ENCODE assay signal across 8 cellular contexts in genomic region chrX:129843459-129844306, GRCh38. TPM values are rescaled to one million over a fixed set of nuclear protein-coding genes. Genes with fewer than 3 reads are reported as not detected.
A peak's percentile ranks its signal among the peaks of the same experiment; 100 is the strongest.
DNase-seq lines count a peak whose midpoint lies in the region; ATAC-seq and TF ChIP-seq lines count a peak whose summit lies in the region.

Gene ZDHHC9, minus strand, starts transcription at chrX:129843886. Its CDS starts 1,941 bp downstream, at chrX:129841945.

- H3K36me3 ChIP-seq in osteoblast (ENCODE audit: insufficient read depth, low read length) (peaks cover 13% of the 10 kb centered on the region), testis (ENCODE audit: low read depth, missing control alignments) (no peaks in the 10 kb centered on the region)

- no peaks in the 10 kb centered on the region for H3K9me3 ChIP-seq in osteoblast (ENCODE audit: low read depth, low read length)
- no peaks in the 10 kb centered on the region for H3K9me3 ChIP-seq in testis

- H3K4me3 Mint-ChIP-seq in activated naive CD8-positive, alpha-beta T cell: peak within 1 kb of the TSS; percentile 94
- H3K4me3 Mint-ChIP-seq in glutamatergic neuron (ENCODE audit: unreplicated experiment): peak within 1 kb of the TSS; percentile 93

- H3K4me3 ChIP-seq in GM08714 (ENCODE audit: low read length): peak within 1 kb of the TSS; percentile 61
- H3K4me3 ChIP-seq in osteoblast (ENCODE audit: insufficient read depth, low read length): peak within 1 kb of the TSS; percentile 83
- H3K4me3 ChIP-seq in testis: peak within 1 kb of the TSS; percentile 64 to 73

- H3K4me2 ChIP-seq in osteoblast (ENCODE audit: insufficient read depth, low read length): peak within 1 kb of the TSS; percentile 84

- H3K4me1 Mint-ChIP-seq in activated naive CD8-positive, alpha-beta T cell (ENCODE audit: low read depth): peaks cover 41% of the 10 kb centered on the region
- peaks cover 17% of the 10 kb centered on the region for H3K4me1 Mint-ChIP-seq in glutamatergic neuron (ENCODE audit: low read depth, unreplicated experiment)

- intact Hi-C loops in testis (cut with DNase I; ENCODE audit: low total_unique reads): no loop called here

- peaks cover 3% of the 10 kb centered on the region for H3K4me1 ChIP-seq in osteoblast (ENCODE audit: insufficient read depth, low read length)
- H3K4me1 ChIP-seq in testis: no peaks in the 10 kb centered on the region

- peaks cover 12% of the 10 kb centered on the region for H4K20me1 ChIP-seq in osteoblast (ENCODE audit: insufficient read depth, low read length)

- peaks cover 9% of the 10 kb centered on the region for H3K27me3 ChIP-seq in osteoblast (ENCODE audit: insufficient read depth, low read length)
- no peaks in the 10 kb centered on the region for H3K27me3 ChIP-seq in testis

- DNase-seq in NCI-H1092 treated with DMSO at 0.1 percent for 48 hours (lab: John Stamatoyannopoulos, UW) (peak; percentile 95), glutamatergic neuron (peak; percentile 88), osteoblast (ENCODE audit: insufficient read length, low spot score, missing footprints) (peak; percentile 95), testis (peak; percentile 92)

- H3K79me2 ChIP-seq in osteoblast (ENCODE audit: insufficient read depth, low read length): peaks cover 30% of the 10 kb centered on the region

- ATAC-seq in HG02610 (IDR thresholded peaks at IDR 0.05; ENCODE audit: unreplicated experiment): peak; percentile 99
- ATAC-seq in SK-N-SH treated with all-trans-retinoic acid at 6 μM for 48 hours: peak; percentile 98

- H3K27ac ChIP-seq in osteoblast (ENCODE audit: low read depth, low read length) (peak within 1 kb of the TSS; percentile 61), testis (peak within 1 kb of the TSS; percentile 45 to 53)

- H3K27ac Mint-ChIP-seq in activated naive CD8-positive, alpha-beta T cell: peak within 1 kb of the TSS; percentile 82
- H3K27ac Mint-ChIP-seq in glutamatergic neuron (ENCODE audit: unreplicated experiment): peak within 1 kb of the TSS; percentile 79

- peak within 1 kb of the TSS; percentile 93 for H2AFZ ChIP-seq in osteoblast (ENCODE audit: low read length)

- H3K27me3 Mint-ChIP-seq in activated naive CD8-positive, alpha-beta T cell: no peaks in the 10 kb centered on the region
- H3K27me3 Mint-ChIP-seq in glutamatergic neuron (ENCODE audit: unreplicated experiment): no peaks in the 10 kb centered on the region

- no peaks in the 10 kb centered on the region for H3K9me3 Mint-ChIP-seq in activated naive CD8-positive, alpha-beta T cell (ENCODE audit: low read depth)
- peaks cover 7% of the 10 kb centered on the region for H3K9me3 Mint-ChIP-seq in glutamatergic neuron (ENCODE audit: unreplicated experiment)

- no peak for TF ChIP-seq POLR2A in testis (IDR thresholded peaks at IDR 0.05)

- TF ChIP-seq CTCF in glutamatergic neuron (IDR thresholded peaks at IDR 0.05; ENCODE audit: partially characterized antibody, unreplicated experiment) (peak; percentile 17), osteoblast (IDR thresholded peaks at IDR 0.05; ENCODE audit: extremely low read depth, low read depth, low read length) (no peak), testis (IDR thresholded peaks at IDR 0.05) (no peak)

- WGBS in testis, 2 donors: 0% methylated on average over 13 of the region's 72 CpGs; no CpG with 5 or more reads in 1 of the 2 donors

- H3K36me3 Mint-ChIP-seq in activated naive CD8-positive, alpha-beta T cell: no peaks in the 10 kb centered on the region
- no peaks in the 10 kb centered on the region for H3K36me3 Mint-ChIP-seq in glutamatergic neuron (ENCODE audit: unreplicated experiment)

TF ChIP-seq in SK-N-SH treated with all-trans-retinoic acid at 6 μM for 48 hours, 23 proteins besides CTCF, POLR2A, EP300 and RAD21:
- TF ChIP-seq GLIS3 (CRISPR knock-in tag; IDR thresholded peaks at IDR 0.05) (no peak), ZFP30 (CRISPR knock-in tag; IDR thresholded peaks at IDR 0.05) (no peak), POU6F1 (CRISPR knock-in tag; IDR thresholded peaks at IDR 0.05; ENCODE audit: borderline replicate concordance, low read depth) (no peak), ZNF565 (CRISPR knock-in tag; conservative IDR thresholded peaks at IDR 0.05; ENCODE audit: low read depth) (no peak), SNAI2 (CRISPR knock-in tag; IDR thresholded peaks at IDR 0.05) (no peak), TCF4 (CRISPR knock-in tag; IDR thresholded peaks at IDR 0.05; ENCODE audit: borderline replicate concordance) (no peak), ZNF70 (CRISPR knock-in tag; IDR thresholded peaks at IDR 0.05) (no peak), PATZ1 (CRISPR knock-in tag; IDR thresholded peaks at IDR 0.05; ENCODE audit: borderline replicate concordance) (no peak), ZNF8 (CRISPR knock-in tag; IDR thresholded peaks at IDR 0.05) (no peak), CSRNP3 (CRISPR knock-in tag; IDR thresholded peaks at IDR 0.05) (no peak), TOX (CRISPR knock-in tag; IDR thresholded peaks at IDR 0.05; ENCODE audit: borderline replicate concordance) (no peak), ZFP3 (CRISPR knock-in tag; IDR thresholded peaks at IDR 0.05) (no peak), OSR1 (CRISPR knock-in tag; IDR thresholded peaks at IDR 0.05) (no peak)

RNA-seq across cellular contexts. Expression of gene ZDHHC9, which starts in this region (rescaled TPM):
- total RNA-seq in glutamatergic neuron (ENCODE audit: unreplicated experiment) (62.0 TPM), osteoblast (28.2 and 33.0 TPM in 2 replicates), testis (1 to 10 TPM; 6.9 to 7.3 TPM)
- polyA plus RNA-seq in testis (ENCODE audit: insufficient read depth, low read depth, low replicate concordance): 9.4 TPM

Comparison
In these comparisons a context has a peak if more than half of its experiments do, and no peak if none do; other contexts are left out.
1. Peak in every context shown above with its lines: DNase-seq, ATAC-seq, H3K4me3 ChIP-seq and H3K27ac ChIP-seq.